ENCODE assay signal across 9 cellular contexts in the genomic region with DNA sequence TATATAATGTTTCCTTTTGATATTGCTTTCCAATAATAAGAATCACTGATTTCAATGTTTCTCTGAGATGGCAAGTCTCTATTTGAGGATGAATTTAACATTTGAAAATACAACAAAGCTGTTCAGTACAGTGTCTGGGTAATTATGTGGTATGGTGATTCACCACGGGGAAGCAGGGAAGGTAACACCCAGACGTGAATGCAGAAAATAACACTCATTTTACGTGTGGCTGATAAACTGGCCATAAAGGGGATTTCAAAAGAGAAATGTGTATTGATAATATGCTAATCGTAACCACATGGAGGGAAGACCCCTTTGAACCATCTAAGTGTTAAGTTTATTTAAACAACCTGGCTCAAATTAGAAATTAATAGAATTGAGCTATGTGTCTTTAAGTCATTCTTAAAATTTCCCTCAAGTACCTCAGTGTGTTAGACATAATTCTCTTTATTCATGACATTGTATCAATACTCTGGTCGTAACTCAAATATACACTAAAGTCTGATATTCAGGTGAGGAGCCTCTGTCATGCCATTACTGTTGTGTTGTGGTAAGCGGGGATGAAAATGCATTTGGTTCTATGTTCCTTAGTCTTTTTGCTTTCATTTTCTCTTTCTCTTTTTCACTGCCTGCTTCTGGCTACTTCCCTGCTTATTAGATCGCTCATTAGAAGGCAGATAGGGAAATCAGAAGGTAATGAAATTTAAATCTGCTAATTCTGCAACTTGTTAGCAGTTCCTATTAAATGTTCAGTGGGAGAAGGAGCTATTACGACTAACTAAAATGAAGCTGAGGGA.
DNase-seq lines count a peak whose midpoint lies in the region; ATAC-seq and TF ChIP-seq lines count a peak whose summit lies in the region.
"Had no signal": no experiment of that assay in that cellular context is flagged by ENCODE, and none has a peak within 500 bp of the region (broad histone marks: within the 10 kb centered on the region; RNA-seq: fewer than 3 reads in every experiment).

No MANE protein-coding gene starts in this region.

- peaks cover 2% of the 10 kb centered on the region for H3K4me1 Mint-ChIP-seq in activated T-cell treated with anti-CD3 and anti-CD28 coated beads, Interleukin-2, amount 50 U/mL, for 4 hours (ENCODE audit: low read depth)
- H3K4me1 Mint-ChIP-seq in central memory CD8-positive, alpha-beta T cell, result no peaks in the 10 kb centered on the region

- no peaks in the 10 kb centered on the region for H3K4me1 ChIP-seq in thoracic aorta (ENCODE audit: control insufficient read depth in 1 of 2, low read depth in 2 of 2)
- H3K4me1 ChIP-seq: parathyroid adenoma had no signal

- H3K27ac ChIP-seq in thoracic aorta, result no peak overlapping the region
- H3K27ac ChIP-seq: parathyroid adenoma had no signal

- H3K27ac Mint-ChIP-seq in central memory CD8-positive, alpha-beta T cell (ENCODE audit: low read depth), result no peak overlapping the region

- H3K36me3 ChIP-seq in thoracic aorta, result no peaks in the 10 kb centered on the region

- TF ChIP-seq CTCF in thoracic aorta (IDR thresholded peaks at IDR 0.05), result no peak

- DNase-seq in activated T-cell treated with anti-CD3 and anti-CD28 coated beads, Interleukin-2, amount 50 U/mL, for 4 hours, result no peak
- DNase-seq in activated T-cell treated with anti-CD3 and anti-CD28 coated beads for 4 hours, result no peak
- DNase-seq in central memory CD8-positive, alpha-beta T cell (ENCODE audit: low spot score in 2 of 2), result no peak
- DNase-seq in thoracic aorta (ENCODE audit: low spot score), result no peak
- no peak for DNase-seq in amniotic stem cell (lab: John Stamatoyannopoulos, UW)
- no peak for DNase-seq in HEK293T (ENCODE audit: extremely low spot score)
- no peak for DNase-seq in DMS114 treated with DMSO at 0.1 percent for 48 hours (lab: John Stamatoyannopoulos, UW; ENCODE audit: unreplicated experiment)

- peak overlapping the region; percentile 16 for H3K4me3 ChIP-seq in thoracic aorta

- H3K27me3 Mint-ChIP-seq in activated T-cell treated with anti-CD3 and anti-CD28 coated beads, Interleukin-2, amount 50 U/mL, for 4 hours (ENCODE audit: low read depth), result no peaks in the 10 kb centered on the region
- no peaks in the 10 kb centered on the region for H3K27me3 Mint-ChIP-seq in central memory CD8-positive, alpha-beta T cell

- H3K36me3 Mint-ChIP-seq in activated T-cell treated with anti-CD3 and anti-CD28 coated beads, Interleukin-2, amount 50 U/mL, for 4 hours (ENCODE audit: insufficient read depth), result no peaks in the 10 kb centered on the region
- no peaks in the 10 kb centered on the region for H3K36me3 Mint-ChIP-seq in central memory CD8-positive, alpha-beta T cell (ENCODE audit: insufficient read depth)

- ATAC-seq in activated T-cell treated with anti-CD3 and anti-CD28 coated beads, Interleukin-2, amount 50 U/mL, for 4 hours, result no peak
- peak; percentile 77 for ATAC-seq in HG03064 (IDR thresholded peaks at IDR 0.05; ENCODE audit: low read depth, unreplicated experiment)
- ATAC-seq in central memory CD8-positive, alpha-beta T cell (replicated peaks; ENCODE audit: extremely low read depth, poor library complexity, severe bottlenecking), result no peak
- ATAC-seq in thoracic aorta (ENCODE audit: insufficient number of reproducible peaks, low FRiP score, low read depth), result no peak

- CTCF ChIA-PET in HEK293T (lab: Yijun Ruan, JAX), result no interaction called here

- POLR2A ChIA-PET in HEK293T (lab: Yijun Ruan, JAX), result no interaction called here

- H3K9me3 Mint-ChIP-seq in activated T-cell treated with anti-CD3 and anti-CD28 coated beads, Interleukin-2, amount 50 U/mL, for 4 hours, result no peaks in the 10 kb centered on the region
- H3K9me3 Mint-ChIP-seq in central memory CD8-positive, alpha-beta T cell, result peaks cover 16% of the 10 kb centered on the region

- H3K27me3 ChIP-seq in thoracic aorta (replicated peaks; ENCODE audit: insufficient read depth), result no peaks in the 10 kb centered on the region

- no peaks in the 10 kb centered on the region for H3K9me3 ChIP-seq in thoracic aorta

- H3K4me3 Mint-ChIP-seq in activated T-cell treated with anti-CD3 and anti-CD28 coated beads, Interleukin-2, amount 50 U/mL, for 4 hours, result peak overlapping the region; percentile 39
- peak overlapping the region; percentile 34 for H3K4me3 Mint-ChIP-seq in central memory CD8-positive, alpha-beta T cell

TF ChIP-seq in HEK293T, 16 proteins besides CTCF, POLR2A, EP300 and RAD21:
- TF ChIP-seq ELF4 (IDR thresholded peaks at IDR 0.05), result no peak
- TF ChIP-seq TARDBP (IDR thresholded peaks at IDR 0.05), result no peak
- TF ChIP-seq LEF1 (IDR thresholded peaks at IDR 0.05; ENCODE audit: borderline replicate concordance), result no peak
- TF ChIP-seq HDGF (IDR thresholded peaks at IDR 0.05; ENCODE audit: borderline replicate concordance), result no peak
- TF ChIP-seq CTBP1 (IDR thresholded peaks at IDR 0.05; ENCODE audit: borderline replicate concordance), result no peak
- no peak for TF ChIP-seq ZNF384 (IDR thresholded peaks at IDR 0.05)
- no peak for TF ChIP-seq NFRKB (IDR thresholded peaks at IDR 0.05)
- no peak for TF ChIP-seq ARNT (IDR thresholded peaks at IDR 0.05)
- TF ChIP-seq BHLHE40 (IDR thresholded peaks at IDR 0.05; ENCODE audit: borderline replicate concordance), result no peak
- TF ChIP-seq SP1 (IDR thresholded peaks at IDR 0.05), result no peak
- TF ChIP-seq FOXK2 (IDR thresholded peaks at IDR 0.05), result no peak
- TF ChIP-seq FOXM1 (IDR thresholded peaks at IDR 0.05; ENCODE audit: borderline replicate concordance), result no peak
- no peak for TF ChIP-seq L3MBTL2 (conservative IDR thresholded peaks at IDR 0.05)
- TF ChIP-seq FOXA1 (IDR thresholded peaks at IDR 0.05), result no peak
